ENCODE assay signal across 25 cellular contexts in genomic region chr10:124072106-124072505, GRCh38. TPM values are rescaled to one million over a fixed set of nuclear protein-coding genes. Genes with fewer than 3 reads are reported as not detected.
DNase-seq lines count a peak whose midpoint lies in the region; ATAC-seq, FAIRE-seq and TF ChIP-seq lines count a peak whose summit lies in the region.
"Had no signal": no experiment of that assay in that cellular context is flagged by ENCODE, and none has a peak within 500 bp of the region (broad histone marks: within the 10 kb centered on the region; RNA-seq: fewer than 3 reads in every experiment).

No MANE protein-coding gene starts in this region.

- BruUV-seq in Caco-2 (replicated peaks; lab: Mats Ljungman, UMichigan), result no TSS peak

- TF ChIP-seq CTCF in neural progenitor cell (IDR thresholded peaks at IDR 0.05) (no peak), Caco-2 (IDR thresholded peaks at IDR 0.05; ENCODE audit: insufficient read depth in 1 of 2, low read depth in 1 of 2, low read length in 1 of 2, severe bottlenecking in 1 of 2, unreplicated experiment in 1 of 2) (no peak)

- peak; percentile 11 for FAIRE-seq in GM19239 (lab: Jason Lieb, UNC)
- FAIRE-seq: bronchial epithelial cell, frontal cortex, RCC 7860 had no signal

- H3K4me3 Mint-ChIP-seq in neural progenitor cell (no peak overlapping the region), Caco-2 (ENCODE audit: unreplicated experiment) (no peak overlapping the region)
- H3K4me3 Mint-ChIP-seq: activated CD4-positive, alpha-beta T cell treated with anti-CD3 and anti-CD28 coated beads, Interleukin-2, amount 10 ng/mL, durations not matched to agents 24 days and 14 days; CD4-positive, alpha-beta memory T cell had no signal

- peak; percentile 40 for DNase-seq in GM19239 (ENCODE audit: insufficient read length, low spot score)
- DNase-seq in SW480 (ENCODE audit: low spot score), result peak; percentile 22
- no peak for DNase-seq in neural progenitor cell (ENCODE audit: low spot score)
- DNase-seq in posterior cingulate gyrus, result no peak
- no peak for DNase-seq in right cardiac atrium
- DNase-seq in Caco-2, result no peak
- DNase-seq: ACHN; activated CD4-positive, alpha-beta T cell treated with anti-CD3 and anti-CD28 coated beads, Interleukin-2, amount 10 ng/mL, durations not matched to agents 24 days and 14 days; activated CD8-positive, alpha-beta memory T cell treated with anti-CD3 and anti-CD28 coated beads, Interleukin-2, amount 50 U/mL, for 4 hours; activated gamma-delta T cell; adrenal gland; CD4-positive, alpha-beta memory T cell; dermis blood vessel endothelial cell; DMS79; H7; kidney glomerular epithelial cell; NCI-H187; NCI-H2227 treated with DMSO at 0.1 percent for 48 hours; SK-N-SH; stimulated activated CD8-positive, alpha-beta memory T cell treated with anti-CD3 and anti-CD28 coated beads, Interleukin-4, amount 100 ng/mL, for 48 hours had no signal

- H3K36me3 Mint-ChIP-seq in neural progenitor cell, result peaks cover 6% of the 10 kb centered on the region
- H3K36me3 Mint-ChIP-seq in Caco-2 (ENCODE audit: insufficient read depth, unreplicated experiment), result no peaks in the 10 kb centered on the region
- H3K36me3 Mint-ChIP-seq: CD4-positive, alpha-beta memory T cell had no signal

- H3K4me3 ChIP-seq in neural progenitor cell (no peak overlapping the region), right cardiac atrium (ENCODE audit: low read length) (no peak overlapping the region), Caco-2 (ENCODE audit: low read depth, low read length) (no peak overlapping the region)
- H3K4me3 ChIP-seq: adrenal gland had no signal

- H3K9me3 Mint-ChIP-seq in neural progenitor cell (peaks cover 9% of the 10 kb centered on the region), Caco-2 (ENCODE audit: unreplicated experiment) (no peaks in the 10 kb centered on the region)
- H3K9me3 Mint-ChIP-seq: activated CD4-positive, alpha-beta T cell treated with anti-CD3 and anti-CD28 coated beads, Interleukin-2, amount 10 ng/mL, durations not matched to agents 24 days and 14 days; CD4-positive, alpha-beta memory T cell had no signal

- peaks cover 83% of the 10 kb centered on the region for H3K4me1 Mint-ChIP-seq in neural progenitor cell
- no peaks in the 10 kb centered on the region for H3K4me1 Mint-ChIP-seq in Caco-2 (ENCODE audit: low read depth, unreplicated experiment)

- no peak overlapping the region for H3K9ac ChIP-seq in neural progenitor cell
- H3K9ac ChIP-seq: SK-N-SH had no signal

- H3K27me3 ChIP-seq in neural progenitor cell (no peaks in the 10 kb centered on the region), right cardiac atrium (ENCODE audit: control insufficient read depth, insufficient read depth) (no peaks in the 10 kb centered on the region), Caco-2 (replicated peaks; ENCODE audit: control insufficient read depth, insufficient read depth, low read length) (no peaks in the 10 kb centered on the region)
- H3K27me3 ChIP-seq: adrenal gland had no signal

- CTCF ChIA-PET in Caco-2 (lab: Charles Lee), result no interaction called here

- H3K79me2 ChIP-seq in neural progenitor cell (ENCODE audit: low read depth), result no peaks in the 10 kb centered on the region

- intact Hi-C loops in posterior cingulate gyrus (cut with DNase I) (no loop called here), right cardiac atrium (cut with DNase I) (no loop called here), Caco-2 (cut with micrococcal nuclease; ENCODE audit: unreplicated experiment) (no loop called here)

- no peak overlapping the region for H3K27ac ChIP-seq in neural progenitor cell
- no peak overlapping the region for H3K27ac ChIP-seq in right cardiac atrium (ENCODE audit: low read length)

- peaks cover 11% of the 10 kb centered on the region for H4K20me1 ChIP-seq in neural progenitor cell (ENCODE audit: low read depth)

- 87% methylated on average over 4 of the region's 4 CpGs for WGBS in right cardiac atrium

- no peaks in the 10 kb centered on the region for H3K36me3 ChIP-seq in neural progenitor cell
- no peaks in the 10 kb centered on the region for H3K36me3 ChIP-seq in Caco-2 (ENCODE audit: control insufficient read depth, insufficient read depth, low read length)
- H3K36me3 ChIP-seq: adrenal gland had no signal

- POLR2A ChIA-PET in Caco-2 (lab: Charles Lee), result no interaction called here

- H3K9me3 ChIP-seq in neural progenitor cell (ENCODE audit: low read depth) (no peaks in the 10 kb centered on the region), right cardiac atrium (ENCODE audit: control insufficient read depth, low read length) (no peaks in the 10 kb centered on the region), Caco-2 (no peaks in the 10 kb centered on the region)
- H3K9me3 ChIP-seq: adrenal gland, SK-N-SH had no signal

- H3K4me1 ChIP-seq in neural progenitor cell (peaks cover 35% of the 10 kb centered on the region), right cardiac atrium (ENCODE audit: control insufficient read depth, insufficient read depth, low read length) (peaks cover 6% of the 10 kb centered on the region), Caco-2 (no peaks in the 10 kb centered on the region)

- H3K27ac Mint-ChIP-seq in neural progenitor cell, result peak overlapping the region; percentile 82
- no peak overlapping the region for H3K27ac Mint-ChIP-seq in Caco-2 (ENCODE audit: unreplicated experiment)
- H3K27ac Mint-ChIP-seq: activated CD4-positive, alpha-beta T cell treated with anti-CD3 and anti-CD28 coated beads, Interleukin-2, amount 10 ng/mL, durations not matched to agents 24 days and 14 days had no signal

- peaks cover 24% of the 10 kb centered on the region for H3F3A ChIP-seq in neural progenitor cell (ENCODE audit: low read depth)

- peak; percentile 85 for ATAC-seq in HG03108 (IDR thresholded peaks at IDR 0.05; ENCODE audit: unreplicated experiment)
- ATAC-seq in right cardiac atrium, result no peak
- ATAC-seq in GM19455 (IDR thresholded peaks at IDR 0.05; ENCODE audit: unreplicated experiment), result no peak

- H3K27me3 Mint-ChIP-seq in neural progenitor cell (ENCODE audit: insufficient read depth, low read depth), result peaks cover 8% of the 10 kb centered on the region
- peaks cover 3% of the 10 kb centered on the region for H3K27me3 Mint-ChIP-seq in Caco-2 (ENCODE audit: insufficient read depth, unreplicated experiment)

- H2AFZ ChIP-seq in neural progenitor cell (replicated peaks), result no peak overlapping the region

- no peak overlapping the region for H3K4me2 ChIP-seq in neural progenitor cell
- H3K4me2 ChIP-seq: SK-N-SH had no signal

RNA-seq across cellular contexts. Expression of gene CHST15, which starts 21.3 kb away (rescaled TPM):
- total RNA-seq in neural progenitor cell (ENCODE audit: low replicate concordance) (0.54 and 0.59 TPM in 2 replicates), right cardiac atrium (10 to 100 TPM in 1 of 4 donors, 1 to 10 TPM in 3; 5.0 to 11.9 (median 8.7) TPM), Caco-2 (2022) (26.1 and 26.7 TPM in 2 replicates)
- 2.2 TPM for polyA plus RNA-seq in right cardiac atrium

Comparison
In these comparisons a context has a peak if more than half of its experiments do, and no peak if none do; other contexts are left out.
1. DNase-seq: peak in GM19239 (single experiment) and SW480 (single experiment); none in neural progenitor cell (single experiment), posterior cingulate gyrus (0 of 10), right cardiac atrium (0 of 3) and Caco-2 (0 of 2).